ENCODE assay signal across 22 cellular contexts in genomic region chr7:101488826-101489572, GRCh38.
DNase-seq lines count a peak whose midpoint lies in the region; TF ChIP-seq lines count a peak whose summit lies in the region.
"Had no signal": no experiment of that assay in that cellular context is flagged by ENCODE, and none has a peak within 500 bp of the region (broad histone marks: within the 10 kb centered on the region; RNA-seq: fewer than 3 reads in every experiment).

No MANE protein-coding gene starts in this region.

- no peak overlapping the region for H3K4me3 ChIP-seq in endodermal cell (ENCODE audit: low read length)
- H3K4me3 ChIP-seq: esophagus squamous epithelium, skin epidermis, testis had no signal

- H3K27ac ChIP-seq in endodermal cell (ENCODE audit: low read depth, low read length): no peak overlapping the region
- H3K27ac ChIP-seq: esophagus squamous epithelium, skin epidermis, testis had no signal

- DNase-seq in EH (ENCODE audit: low read depth): peak; percentile 65
- DNase-seq in M059J (ENCODE audit: low read depth): peak; percentile 70
- peak; percentile 45 for DNase-seq in astrocyte of the hippocampus (ENCODE audit: low read depth, low spot score)
- no peak for DNase-seq in NCI-H2196 treated with DMSO at 0.1 percent for 48 hours (lab: John Stamatoyannopoulos, UW; ENCODE audit: unreplicated experiment)
- DNase-seq in endodermal cell: no peak
- no peak for DNase-seq in stimulated activated CD8-positive, alpha-beta memory T cell treated with anti-CD3 and anti-CD28 coated beads, Interleukin-4, amount 100 ng/mL, for 48 hours
- DNase-seq in effector CD8-positive, alpha-beta T cell (lab: John Stamatoyannopoulos, UW): no peak
- DNase-seq: activated CD4-positive, CD25-positive, alpha-beta regulatory T cell treated with anti-CD3 and anti-CD28 coated beads, Interleukin-2, amount 50 U/mL, for 72 hours; activated CD8-positive, alpha-beta memory T cell treated with anti-CD3 and anti-CD28 coated beads, Interleukin-2, amount 50 U/mL, for 4 hours; COR-L47; esophagus squamous epithelium; GF-D8; H7; head of caudate nucleus; midbrain; NCI-H1930; RPMI8226; testis had no signal

- H3K9me3 ChIP-seq in endodermal cell (ENCODE audit: control insufficient read depth, low read length): no peaks in the 10 kb centered on the region
- H3K9me3 ChIP-seq: esophagus squamous epithelium, testis had no signal

- H3K4me3 Mint-ChIP-seq in nephron (peak overlapping the region in 2 of 3 experiments; percentile 9 to 13), endodermal cell (no peak overlapping the region)
- H3K4me3 Mint-ChIP-seq: dendritic cell treated with granulocyte-macrophage colony-stimulating factor and Interleukin-4, amounts not matched to agents 40 ng/mL and 50 ng/mL, for 4 days; T-helper 1 cell treated with Interleukin-12 subunit alpha and Interleukin-12 subunit beta and Interleukin-4 antibody, amounts not matched to agents 30 μg/mL and 1 μg/mL, for 36 hours had no signal

- H3K9me3 Mint-ChIP-seq in nephron (no peaks in the 10 kb centered on the region), endodermal cell (no peaks in the 10 kb centered on the region)
- H3K9me3 Mint-ChIP-seq: dendritic cell treated with granulocyte-macrophage colony-stimulating factor and Interleukin-4, amounts not matched to agents 40 ng/mL and 50 ng/mL, for 4 days; T-helper 1 cell treated with Interleukin-12 subunit alpha and Interleukin-12 subunit beta and Interleukin-4 antibody, amounts not matched to agents 30 μg/mL and 1 μg/mL, for 36 hours had no signal

- H3K4me1 ChIP-seq in endodermal cell (ENCODE audit: control insufficient read depth, insufficient read depth, low read length): no peaks in the 10 kb centered on the region

- no peak overlapping the region for H3K9ac ChIP-seq in endodermal cell (ENCODE audit: extremely low read depth, low read length, poor library complexity, severe bottlenecking)

- TF ChIP-seq CTCF in nephron (IDR thresholded peaks at IDR 0.05; ENCODE audit: unreplicated experiment in 3 of 3): no peak
- no peak for TF ChIP-seq CTCF in endodermal cell (conservative IDR thresholded peaks at IDR 0.05)

- WGBS in endodermal cell (ENCODE audit: insufficient coverage in 1 of 2, insufficient read length in 1 of 2), 2 experiments: 69 to 83% methylated on average over 5 to 10 of the region's 10 CpGs

- H3K27me3 Mint-ChIP-seq in nephron (ENCODE audit: low read depth) (no peaks in the 10 kb centered on the region), endodermal cell (ENCODE audit: insufficient read depth) (peaks cover 2% of the 10 kb centered on the region)
- H3K27me3 Mint-ChIP-seq: dendritic cell treated with granulocyte-macrophage colony-stimulating factor and Interleukin-4, amounts not matched to agents 40 ng/mL and 50 ng/mL, for 4 days had no signal

- peaks cover 42% of the 10 kb centered on the region for H3K4me1 Mint-ChIP-seq in nephron
- H3K4me1 Mint-ChIP-seq in endodermal cell: peaks cover 3% of the 10 kb centered on the region

- H3K36me3 ChIP-seq in endodermal cell (ENCODE audit: control insufficient read depth, insufficient read depth, low read length): no peaks in the 10 kb centered on the region
- H3K36me3 ChIP-seq: esophagus squamous epithelium had no signal

- H3K27me3 ChIP-seq in endodermal cell (ENCODE audit: control insufficient read depth, insufficient read depth, low read length, poor library complexity, severe bottlenecking): no peaks in the 10 kb centered on the region
- H3K27me3 ChIP-seq: testis had no signal

- H3K36me3 Mint-ChIP-seq in nephron (ENCODE audit: low read depth): peaks cover 3% of the 10 kb centered on the region
- no peaks in the 10 kb centered on the region for H3K36me3 Mint-ChIP-seq in endodermal cell (ENCODE audit: low read depth)

- H3K27ac Mint-ChIP-seq in nephron (peak overlapping the region; percentile 90 to 93 (median 91)), endodermal cell (no peak overlapping the region)
- H3K27ac Mint-ChIP-seq: dendritic cell treated with granulocyte-macrophage colony-stimulating factor and Interleukin-4, amounts not matched to agents 40 ng/mL and 50 ng/mL, for 4 days; T-helper 1 cell treated with Interleukin-12 subunit alpha and Interleukin-12 subunit beta and Interleukin-4 antibody, amounts not matched to agents 30 μg/mL and 1 μg/mL, for 36 hours had no signal

Comparison
In these comparisons a context has a peak if more than half of its experiments do, and no peak if none do; other contexts are left out.
1. DNase-seq: peak in EH (single experiment), M059J (single experiment) and astrocyte of the hippocampus (single experiment); none in NCI-H2196 treated with DMSO at 0.1 percent for 48 hours (single experiment), endodermal cell (single experiment), stimulated activated CD8-positive, alpha-beta memory T cell treated with anti-CD3 and anti-CD28 coated beads, Interleukin-4, amount 100 ng/mL, for 48 hours (single experiment) and effector CD8-positive, alpha-beta T cell (single experiment).